ENCODE assay signal across 24 cellular contexts in the genomic region with DNA sequence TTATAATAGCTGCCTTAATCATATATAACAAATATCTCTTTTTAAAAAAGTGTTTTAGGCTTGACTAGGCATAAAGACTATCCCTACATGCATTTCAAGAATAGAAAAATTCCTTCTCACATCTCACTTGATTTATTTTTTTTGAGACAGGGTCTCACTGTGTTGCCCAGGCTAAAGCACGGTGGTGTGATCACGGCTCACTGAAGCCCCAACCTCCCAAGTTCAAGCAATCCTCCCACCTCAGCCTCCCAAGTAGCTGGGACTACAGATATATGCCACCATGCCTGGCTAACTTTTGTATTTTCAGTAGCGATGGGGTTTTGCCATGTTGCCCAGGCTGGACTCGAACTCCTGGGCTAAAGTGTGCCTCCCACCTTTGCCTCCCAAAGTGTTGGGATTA. TPM values are rescaled to one million over a fixed set of nuclear protein-coding genes. Genes with fewer than 3 reads are reported as not detected.
DNase-seq lines count a peak whose midpoint lies in the region; ATAC-seq, FAIRE-seq and TF ChIP-seq lines count a peak whose summit lies in the region.
"Had no signal": no experiment of that assay in that cellular context is flagged by ENCODE, and none has a peak within 500 bp of the region (broad histone marks: within the 10 kb centered on the region; RNA-seq: fewer than 3 reads in every experiment).

No MANE protein-coding gene starts in this region.

- no peak for FAIRE-seq in HepG2 (lab: Jason Lieb, UNC)
- FAIRE-seq: A549, GM12878, GM12892, GM18507 had no signal

- H3K9ac ChIP-seq in HepG2 (ENCODE audit: insufficient read depth, low read depth, low read length), result no peak overlapping the region
- H3K9ac ChIP-seq: BLaER1 treated with 17β-estradiol and CSF1 and Interleukin-3, amounts not matched to agents 10 nM and 100 nM had no signal

- H3K27me3 ChIP-seq in HepG2 (ENCODE audit: control insufficient read depth in 1 of 2, insufficient read depth in 2 of 2, low read length in 2 of 2), result no peaks in the 10 kb centered on the region
- H3K27me3 ChIP-seq in right lobe of liver, result no peaks in the 10 kb centered on the region
- no peaks in the 10 kb centered on the region for H3K27me3 ChIP-seq in CD8-positive, alpha-beta T cell (ENCODE audit: insufficient read depth, low read length)
- H3K27me3 ChIP-seq: BLaER1 treated with 17β-estradiol and CSF1 and Interleukin-3, amounts not matched to agents 10 nM and 100 nM had no signal

- H3K27ac Mint-ChIP-seq in WTC11, result no peak overlapping the region
- H3K27ac Mint-ChIP-seq in CD8-positive, alpha-beta T cell, result no peak overlapping the region
- H3K27ac Mint-ChIP-seq: B cell; CD4-positive, alpha-beta T cell; CD8-positive, alpha-beta memory T cell had no signal

- ATAC-seq in HepG2 (no peak), right lobe of liver (no peak), WTC11 (no peak), left colon (no peak)
- ATAC-seq in CD8-positive, alpha-beta T cell, result no peak
- ATAC-seq: A549, GM12878 had no signal

- no peaks in the 10 kb centered on the region for H3K4me1 Mint-ChIP-seq in WTC11
- no peaks in the 10 kb centered on the region for H3K4me1 Mint-ChIP-seq in CD8-positive, alpha-beta T cell (ENCODE audit: low read depth)
- H3K4me1 Mint-ChIP-seq: CD8-positive, alpha-beta memory T cell had no signal

- H3K9me3 Mint-ChIP-seq in WTC11, result peaks cover 7% of the 10 kb centered on the region; the same call in 1 of the 2 replicates
- H3K9me3 Mint-ChIP-seq in CD8-positive, alpha-beta T cell, result no peaks in the 10 kb centered on the region
- H3K9me3 Mint-ChIP-seq: CD4-positive, alpha-beta T cell; CD8-positive, alpha-beta memory T cell had no signal

- H3K9me3 ChIP-seq in HepG2 (ENCODE audit: low read length), result no peaks in the 10 kb centered on the region
- no peaks in the 10 kb centered on the region for H3K9me3 ChIP-seq in right lobe of liver
- H3K9me3 ChIP-seq in CD8-positive, alpha-beta T cell (ENCODE audit: low read length), result no peaks in the 10 kb centered on the region
- H3K9me3 ChIP-seq: A549 had no signal

- intact Hi-C loops in HepG2 (cut with micrococcal nuclease; ENCODE audit: unreplicated experiment), result no loop called here
- intact Hi-C loops in right lobe of liver (cut with DNase I), result no loop called here
- intact Hi-C loops in CD8-positive, alpha-beta T cell (cut with DNase I, micrococcal nuclease), result no loop called here
- intact Hi-C loops in left colon (cut with DNase I, micrococcal nuclease), result no loop called here

- no peak overlapping the region for H3K4me3 Mint-ChIP-seq in WTC11
- no peak overlapping the region for H3K4me3 Mint-ChIP-seq in CD8-positive, alpha-beta T cell
- H3K4me3 Mint-ChIP-seq: B cell; CD4-positive, alpha-beta T cell had no signal

- H3K4me3 ChIP-seq in HepG2 (replicated peaks in 1 of 3; ENCODE audit: insufficient read depth in 1 of 3, low read depth in 2 of 3, low read length in 3 of 3) (no peak overlapping the region), right lobe of liver (no peak overlapping the region)
- no peak overlapping the region for H3K4me3 ChIP-seq in CD8-positive, alpha-beta T cell (ENCODE audit: low read depth, low read length)
- H3K4me3 ChIP-seq: A549; BLaER1 treated with 17β-estradiol and CSF1 and Interleukin-3, amounts not matched to agents 10 nM and 100 nM; GM12878 had no signal

- BruUV-seq in HepG2 (replicated peaks; lab: Mats Ljungman, UMichigan), result no TSS peak

- H2AFZ ChIP-seq in HepG2 (ENCODE audit: low read length), result no peak overlapping the region

- in situ Hi-C loops in HepG2 (cut with HindIII; ENCODE audit: extremely low pct_ligation_motif_present, low pct_unique_long_range_greater_than_20kb), result no loop called here

- DNase-seq in HepG2 (ENCODE audit: low spot score) (no peak), right lobe of liver (no peak), WTC11 (ENCODE audit: low spot score) (no peak), left colon (no peak)
- no peak for DNase-seq in CD8-positive, alpha-beta T cell
- DNase-seq: AML-193; CD4-positive, alpha-beta T cell; CD8-positive, alpha-beta memory T cell; COR-L47; DMS 273 treated with DMSO at 0.1 percent for 48 hours; DMS153; DMS53; DMS79; DND-41; EL; GDM1 had no signal

- H3K36me3 ChIP-seq in HepG2 (replicated peaks in 1 of 2; ENCODE audit: control insufficient read depth in 1 of 2, insufficient read depth in 2 of 2, low read length in 2 of 2), result peaks cover 2 to 21% of the 10 kb centered on the region in 2 experiments; a peak in 4 of 5 replicates
- H3K36me3 ChIP-seq in right lobe of liver, result no peaks in the 10 kb centered on the region
- H3K36me3 ChIP-seq in CD8-positive, alpha-beta T cell (ENCODE audit: insufficient read depth, low read length), result no peaks in the 10 kb centered on the region

- WGBS in HepG2 (ENCODE audit: low lambda C conversion rate), result 95% methylated on average over 4 of the region's 4 CpGs
- 93% methylated on average over 3 of the region's 4 CpGs for WGBS in right lobe of liver (ENCODE audit: insufficient coverage, low coverage, low lambda C conversion rate, missing lambda C conversion rate)

- TF ChIP-seq POLR2A in HepG2 (IDR thresholded peaks at IDR 0.05; ENCODE audit: insufficient read depth in 1 of 2, low read depth in 2 of 2, low read length in 2 of 2) (no peak), right lobe of liver (IDR thresholded peaks at IDR 0.05) (no peak)

- peaks cover 65% of the 10 kb centered on the region for H3K36me3 Mint-ChIP-seq in WTC11
- peaks cover 12% of the 10 kb centered on the region for H3K36me3 Mint-ChIP-seq in CD8-positive, alpha-beta T cell

- TF ChIP-seq EP300 in HepG2 (IDR thresholded peaks at IDR 0.05; ENCODE audit: low read depth in 2 of 2, low read length in 2 of 2), result no peak
- no peak for TF ChIP-seq EP300 in HepG2 (CRISPR knock-in tag; IDR thresholded peaks at IDR 0.05; ENCODE audit: borderline replicate concordance)

- H3K27ac ChIP-seq in HepG2 (ENCODE audit: extremely low read length, insufficient read depth, low read length) (no peak overlapping the region), right lobe of liver (no peak overlapping the region)
- no peak overlapping the region for H3K27ac ChIP-seq in CD8-positive, alpha-beta T cell (ENCODE audit: low read depth, low read length)
- H3K27ac ChIP-seq: 22Rv1; A549; BLaER1 treated with 17β-estradiol and CSF1 and Interleukin-3, amounts not matched to agents 10 nM and 100 nM; C4-2B had no signal

- no peak for TF ChIP-seq RAD21 in HepG2 (CRISPR knock-in tag; IDR thresholded peaks at IDR 0.05)

- H3K4me2 ChIP-seq in HepG2 (ENCODE audit: low read depth, low read length), result no peak overlapping the region
- H3K4me2 ChIP-seq: A549; BLaER1 treated with 17β-estradiol and CSF1 and Interleukin-3, amounts not matched to agents 10 nM and 100 nM had no signal

- CTCF ChIA-PET in HepG2 (lab: Yijun Ruan, JAX; ENCODE audit: low intra/inter-chr PET ratio, low total read pairs) (no interaction called here), WTC11 (lab: Charles Lee) (no interaction called here)
- CTCF ChIA-PET in CD8-positive, alpha-beta T cell (lab: Charles Lee), result no interaction called here

- POLR2A ChIA-PET in HepG2 (lab: Yijun Ruan, JAX) (no interaction called here), WTC11 (lab: Charles Lee) (no interaction called here)
- POLR2A ChIA-PET in CD8-positive, alpha-beta T cell (lab: Charles Lee), result no interaction called here

- TF ChIP-seq CTCF in HepG2 (CRISPR knock-in tag; IDR thresholded peaks at IDR 0.05) (no peak), right lobe of liver (IDR thresholded peaks at IDR 0.05) (no peak), WTC11 (IDR thresholded peaks at IDR 0.05) (no peak)
- TF ChIP-seq CTCF in CD8-positive, alpha-beta T cell (IDR thresholded peaks at IDR 0.05), result no peak

- H3K27me3 Mint-ChIP-seq in WTC11 (ENCODE audit: low read depth), result no peaks in the 10 kb centered on the region
- H3K27me3 Mint-ChIP-seq in CD8-positive, alpha-beta T cell (ENCODE audit: low read depth), result no peaks in the 10 kb centered on the region
- H3K27me3 Mint-ChIP-seq: B cell; CD4-positive, alpha-beta T cell; CD8-positive, alpha-beta memory T cell had no signal

- no peaks in the 10 kb centered on the region for H3K4me1 ChIP-seq in HepG2 (ENCODE audit: insufficient read depth, low read length)
- H3K4me1 ChIP-seq in right lobe of liver, result no peaks in the 10 kb centered on the region
- no peaks in the 10 kb centered on the region for H3K4me1 ChIP-seq in CD8-positive, alpha-beta T cell (ENCODE audit: insufficient read depth, low read length)
- H3K4me1 ChIP-seq: A549; BLaER1 treated with 17β-estradiol and CSF1 and Interleukin-3, amounts not matched to agents 10 nM and 100 nM had no signal

- H4K20me1 ChIP-seq in HepG2 (ENCODE audit: insufficient read depth, low read length), result no peaks in the 10 kb centered on the region
- H4K20me1 ChIP-seq: BLaER1 treated with 17β-estradiol and CSF1 and Interleukin-3, amounts not matched to agents 10 nM and 100 nM had no signal

- H3K79me2 ChIP-seq in HepG2 (ENCODE audit: insufficient read depth, low read length), result no peaks in the 10 kb centered on the region

RNA-seq across cellular contexts. Expression of a gene that starts 59.4 kb away (rescaled TPM):
- 27.5 and 44.4 TPM in 2 replicates for total RNA-seq in HepG2 (2016; rRNA removed; fragmentation: Illumina TruSeq; extraction: Trizol)
- total RNA-seq in HepG2 (2016; cell fraction: cytosol; rRNA removed; fragmentation: Illumina TruSeq; extraction: Trizol; ENCODE audit: low read depth), result 13.2 and 14.2 TPM in 2 replicates
- total RNA-seq in HepG2 (2016; cell fraction: insoluble cytoplasmic fraction; rRNA removed; fragmentation: Illumina TruSeq; extraction: Trizol), result 26.7 and 45.5 TPM in 2 replicates
- 11.1 and 13.8 TPM in 2 replicates for total RNA-seq in HepG2 (2016; cell fraction: membrane; rRNA removed; fragmentation: Illumina TruSeq; extraction: Trizol)
- total RNA-seq in HepG2 (2016; cell fraction: nucleus; rRNA removed; fragmentation: Illumina TruSeq; extraction: Trizol), result 20.9 and 22.6 TPM in 2 replicates
- 3.5 and 5.5 TPM in 2 replicates for polyA plus RNA-seq in HepG2 (2011; rRNA removed)
- polyA plus RNA-seq in HepG2 (2011; cell fraction: cytosol; rRNA removed), result 1.9 and 2.3 TPM in 2 replicates
- 1.5 and 2.1 TPM in 2 replicates for polyA plus RNA-seq in HepG2 (2011; cell fraction: nucleus; rRNA removed)
- 3.3 and 7.6 TPM in 2 replicates for polyA plus RNA-seq in HepG2 (2012)
- 0.62 and 1.4 TPM in 2 replicates for polyA plus RNA-seq in HepG2 (2016; cell fraction: cytosol; fragmentation: Illumina TruSeq; extraction: Trizol; ENCODE audit: low read depth)
- polyA plus RNA-seq in HepG2 (2016; cell fraction: insoluble cytoplasmic fraction; fragmentation: Illumina TruSeq; extraction: Trizol; ENCODE audit: low read depth), result 21.3 and 25.4 TPM in 2 replicates
- 1.4 and 2.0 TPM in 2 replicates for polyA plus RNA-seq in HepG2 (2016; cell fraction: membrane; fragmentation: Illumina TruSeq; extraction: Trizol; ENCODE audit: low read depth)
- polyA plus RNA-seq in HepG2 (2016; cell fraction: nucleus; fragmentation: Illumina TruSeq; extraction: Trizol; ENCODE audit: insufficient read depth, low read depth), result 19.0 and 20.0 TPM in 2 replicates
- 5.1 and 22.5 TPM in 2 replicates for polyA minus RNA-seq in HepG2 (2011; rRNA and poly(A)+ RNA removed; ENCODE audit: low replicate concordance)
- polyA minus RNA-seq in HepG2 (2011; cell fraction: cytosol; rRNA and poly(A)+ RNA removed), result 5.7 and 7.9 TPM in 2 replicates
- 9.8 and 11.6 TPM in 2 replicates for polyA minus RNA-seq in HepG2 (2011; cell fraction: nucleus; rRNA and poly(A)+ RNA removed)
- total RNA-seq in right lobe of liver, result 1 to 10 TPM in 4 of 6 experiments, under 1 TPM in 2; 0.53 to 2.6 (median 1.3) TPM
- 64.4 to 76.1 TPM (median 67.3 TPM) in 3 replicates for total RNA-seq in WTC11 (2021)
- total RNA-seq in CD8-positive, alpha-beta T cell, result 1 to 10 TPM; 1.2 to 1.6 TPM
- 1 to 10 TPM; 2.8 to 4.1 TPM for total RNA-seq in left colon

RNA-seq across cellular contexts. Expression of a gene that starts 59.5 kb away (rescaled TPM):
- 10.0 and 17.3 TPM in 2 replicates for total RNA-seq in HepG2 (2016; rRNA removed; fragmentation: Illumina TruSeq; extraction: Trizol)
- 1.1 and 1.6 TPM in 2 replicates for total RNA-seq in HepG2 (2016; cell fraction: cytosol; rRNA removed; fragmentation: Illumina TruSeq; extraction: Trizol; ENCODE audit: low read depth)
- total RNA-seq in HepG2 (2016; cell fraction: insoluble cytoplasmic fraction; rRNA removed; fragmentation: Illumina TruSeq; extraction: Trizol), result 12.1 and 17.5 TPM in 2 replicates
- 7.9 and 8.1 TPM in 2 replicates for total RNA-seq in HepG2 (2016; cell fraction: membrane; rRNA removed; fragmentation: Illumina TruSeq; extraction: Trizol)
- 13.5 and 16.2 TPM in 2 replicates for total RNA-seq in HepG2 (2016; cell fraction: nucleus; rRNA removed; fragmentation: Illumina TruSeq; extraction: Trizol)
- 3.7 and 4.0 TPM in 2 replicates for polyA plus RNA-seq in HepG2 (2011; rRNA removed)
- 1.3 and 2.2 TPM in 2 replicates for polyA plus RNA-seq in HepG2 (2011; cell fraction: cytosol; rRNA removed)
- polyA plus RNA-seq in HepG2 (2011; cell fraction: nucleus; rRNA removed), result 2.2 and 4.2 TPM in 2 replicates
- polyA plus RNA-seq in HepG2 (2012), result 3.5 and 6.4 TPM in 2 replicates
- polyA plus RNA-seq in HepG2 (2016; cell fraction: cytosol; fragmentation: Illumina TruSeq; extraction: Trizol; ENCODE audit: low read depth), result 1.8 and 2.8 TPM in 2 replicates
- polyA plus RNA-seq in HepG2 (2016; cell fraction: insoluble cytoplasmic fraction; fragmentation: Illumina TruSeq; extraction: Trizol; ENCODE audit: low read depth), result 9.9 and 10.3 TPM in 2 replicates
- polyA plus RNA-seq in HepG2 (2016; cell fraction: membrane; fragmentation: Illumina TruSeq; extraction: Trizol; ENCODE audit: low read depth), result 2.9 and 3.5 TPM in 2 replicates
- polyA plus RNA-seq in HepG2 (2016; cell fraction: nucleus; fragmentation: Illumina TruSeq; extraction: Trizol; ENCODE audit: insufficient read depth, low read depth), result 14.7 and 21.8 TPM in 2 replicates
- polyA minus RNA-seq in HepG2 (2011; rRNA and poly(A)+ RNA removed; ENCODE audit: low replicate concordance), result 6.5 and 10.7 TPM in 2 replicates
- 2.8 and 6.1 TPM in 2 replicates for polyA minus RNA-seq in HepG2 (2011; cell fraction: cytosol; rRNA and poly(A)+ RNA removed)
- 8.1 and 9.3 TPM in 2 replicates for polyA minus RNA-seq in HepG2 (2011; cell fraction: nucleus; rRNA and poly(A)+ RNA removed)
- total RNA-seq in right lobe of liver, result 1 to 10 TPM; 5.5 to 8.5 (median 7.6) TPM
- total RNA-seq in WTC11 (2021), result 20.7 to 21.3 TPM (median 21.2 TPM) in 3 replicates
- 10 to 100 TPM; 22.6 to 24.0 TPM for total RNA-seq in CD8-positive, alpha-beta T cell
- 10 to 100 TPM; 17.3 to 20.0 TPM for total RNA-seq in left colon
